17 cellular contexts compared by ENCODE assay signal in genomic region chr3:190526787-190527767, GRCh38. TPM values are rescaled to one million over a fixed set of nuclear protein-coding genes. Genes with fewer than 3 reads are reported as not detected.
DNase-seq lines count a peak whose midpoint lies in the region; TF ChIP-seq lines count a peak whose summit lies in the region.
"Had no signal": no experiment of that assay in that cellular context is flagged by ENCODE, and none has a peak within 500 bp of the region (broad histone marks: within the 10 kb centered on the region; RNA-seq: fewer than 3 reads in every experiment).

No MANE protein-coding gene starts in this region.

- TF ChIP-seq CTCF in HL-60 (IDR thresholded peaks at IDR 0.05; ENCODE audit: insufficient read depth, low read length) = no peak
- TF ChIP-seq CTCF in VCaP (conservative IDR thresholded peaks at IDR 0.05) = no peak
- no peak for TF ChIP-seq CTCF in liver (IDR thresholded peaks at IDR 0.05; ENCODE audit: low read depth, low read length, missing input control)
- no peak for TF ChIP-seq CTCF in Peyer's patch (IDR thresholded peaks at IDR 0.05)
- no peak for TF ChIP-seq CTCF in spleen (IDR thresholded peaks at IDR 0.05 in 8 of 11, conservative IDR thresholded peaks at IDR 0.05 in 3 of 11)

- intact Hi-C loops in spleen (cut with DNase I; ENCODE audit: low total_unique reads) = no loop called here

- TF ChIP-seq POLR2A in Peyer's patch (IDR thresholded peaks at IDR 0.05) (no peak), spleen (IDR thresholded peaks at IDR 0.05) (no peak)

- WGBS in liver = 46% methylated on average over 5 of the region's 5 CpGs
- 76 to 88% (median 81%) methylated on average over 5 of the region's 5 CpGs for WGBS in spleen, 5 donors

- H3K9me3 ChIP-seq in liver (ENCODE audit: control insufficient read depth in 4 of 4, low read length in 3 of 4) = no peaks in the 10 kb centered on the region
- no peaks in the 10 kb centered on the region for H3K9me3 ChIP-seq in Peyer's patch
- peaks cover 0 to 4% (median 0%) of the 10 kb centered on the region in 8 donors for H3K9me3 ChIP-seq in spleen
- H3K9me3 ChIP-seq: gastrocnemius medialis had no signal

- peak; percentile 47 to 58 for TF ChIP-seq RAD21 in liver (IDR thresholded peaks at IDR 0.05)

- no peak overlapping the region for H3K9ac ChIP-seq in liver (ENCODE audit: low read depth in 1 of 2, low read length in 2 of 2)

- H3K27me3 ChIP-seq in HL-60 (ENCODE audit: insufficient read depth, poor library complexity, severe bottlenecking) (no peaks in the 10 kb centered on the region), liver (ENCODE audit: control insufficient read depth in 4 of 4, insufficient read depth in 4 of 4, low read length in 3 of 4) (no peaks in the 10 kb centered on the region), Peyer's patch (no peaks in the 10 kb centered on the region), spleen (replicated peaks in 1 of 7) (no peaks in the 10 kb centered on the region)
- H3K27me3 ChIP-seq: cardiac muscle cell, gastrocnemius medialis had no signal

- H3K36me3 ChIP-seq in liver (ENCODE audit: control insufficient read depth in 4 of 4, insufficient read depth in 3 of 4, low read depth in 1 of 4, low read length in 3 of 4) = peaks cover 4 to 9% (median 6%) of the 10 kb centered on the region in 4 donors
- no peaks in the 10 kb centered on the region for H3K36me3 ChIP-seq in Peyer's patch
- peaks cover 0 to 5% (median 0%) of the 10 kb centered on the region in 6 donors for H3K36me3 ChIP-seq in spleen
- H3K36me3 ChIP-seq: cardiac muscle cell, gastrocnemius medialis had no signal

- H3K27ac ChIP-seq in HL-60 (replicated peaks) = peak overlapping the region; percentile 36; the same call in 1 of the 2 replicates
- peak overlapping the region; percentile 14; the same call in 1 of the 2 replicates for H3K27ac ChIP-seq in VCaP
- peak overlapping the region; percentile 21 to 33 for H3K27ac ChIP-seq in liver (ENCODE audit: low read depth in 1 of 2, low read length in 2 of 2)
- H3K27ac ChIP-seq in Peyer's patch = no peak overlapping the region
- H3K27ac ChIP-seq in spleen = no peak overlapping the region
- H3K27ac ChIP-seq: cardiac muscle cell, gastrocnemius medialis had no signal

- H3K4me1 ChIP-seq in liver (ENCODE audit: control insufficient read depth in 4 of 4, insufficient read depth in 4 of 4, low read length in 3 of 4) (peaks cover 7 to 37% (median 28%) of the 10 kb centered on the region in 4 donors), Peyer's patch (no peaks in the 10 kb centered on the region), spleen (peaks cover 0 to 11% (median 0%) of the 10 kb centered on the region in 6 donors)
- H3K4me1 ChIP-seq: gastrocnemius medialis had no signal

- peak; percentile 37 for DNase-seq in AG20443 (ENCODE audit: low spot score)
- DNase-seq in HL-60 (ENCODE audit: low read depth in 1 of 2, low spot score in 1 of 2) = peak; percentile 36 to 57
- no peak for DNase-seq in activated naive CD4-positive, alpha-beta T cell treated with anti-CD3 and anti-CD28 coated beads, Interleukin-2, amount 50 U/mL, for 16 hours
- no peak for DNase-seq in Peyer's patch
- no peak for DNase-seq in spleen
- no peak for DNase-seq in occipital lobe (lab: John Stamatoyannopoulos, UW)
- DNase-seq: activated B cell treated with CpG ODN at 0.5 μM for 24 hours; activated naive CD4-positive, alpha-beta T cell treated with anti-CD3 and anti-CD28 coated beads, Interleukin-2, amount 10 ng/mL, durations not matched to agents 7 days and 5 days; HFFc6; MM.1S; NCI-H2171 treated with DMSO at 0.1 percent for 48 hours; small intestine; SW 1271 had no signal

- H3K4me3 ChIP-seq in HL-60 (replicated peaks; ENCODE audit: insufficient read depth, low read length) (no peak overlapping the region), liver (ENCODE audit: low read depth in 1 of 3, low read length in 3 of 3) (no peak overlapping the region), Peyer's patch (no peak overlapping the region), spleen (no peak overlapping the region)
- H3K4me3 ChIP-seq: cardiac muscle cell, gastrocnemius medialis had no signal

TF ChIP-seq in liver, 16 proteins besides CTCF, POLR2A, EP300 and RAD21:
- TF ChIP-seq YY1 (IDR thresholded peaks at IDR 0.05) = peak; percentile 61
- TF ChIP-seq MAX (IDR thresholded peaks at IDR 0.05) = peak; percentile 75
- TF ChIP-seq ATF3 (IDR thresholded peaks at IDR 0.05) = peak; percentile 42
- TF ChIP-seq EGR1 (IDR thresholded peaks at IDR 0.05; ENCODE audit: low read depth in 2 of 2) = no peak
- peak; percentile 58 for TF ChIP-seq TAF1 (conservative IDR thresholded peaks at IDR 0.05)
- peak; percentile 51 for TF ChIP-seq ZBTB33 (IDR thresholded peaks at IDR 0.05)
- peak; percentile 77 to 83 for TF ChIP-seq HNF4A (conservative IDR thresholded peaks at IDR 0.05)
- TF ChIP-seq NR2F2 (IDR thresholded peaks at IDR 0.05) = peak; percentile 35
- peak; percentile 61 for TF ChIP-seq SP1 (IDR thresholded peaks at IDR 0.05)
- TF ChIP-seq RXRA (IDR thresholded peaks at IDR 0.05) = peak; percentile 75 to 82
- peak; percentile 70 for TF ChIP-seq FOXA1 (IDR thresholded peaks at IDR 0.05)
- peak in 1 of 2 donors; percentile 46 for TF ChIP-seq GABPA (IDR thresholded peaks at IDR 0.05 in 1 of 2, conservative IDR thresholded peaks at IDR 0.05 in 1 of 2)
- peak; percentile 51 for TF ChIP-seq FOXA2 (IDR thresholded peaks at IDR 0.05)
- peak; percentile 9 for TF ChIP-seq REST (IDR thresholded peaks at IDR 0.05)
- TF ChIP-seq HNF4G (IDR thresholded peaks at IDR 0.05) = peak; percentile 50
- TF ChIP-seq JUND (IDR thresholded peaks at IDR 0.05) = peak; percentile 69 to 71
TF ChIP-seq in liver: peak in this region for 15.

RNA-seq across cellular contexts. Expression of gene IL1RAP, which starts 13.2 kb away (rescaled TPM):
- total RNA-seq in liver (100 to 1,000 TPM in 1 of 2 donors, 10 to 100 TPM in 1; 85.1 to 230 TPM), Peyer's patch (1 to 10 TPM; 3.4 to 6.9 (median 4.9) TPM), spleen (10 to 100 TPM; 22.6 to 47.4 (median 28.1) TPM), occipital lobe (17.3 TPM)
- polyA plus RNA-seq in liver (10 to 100 TPM; 53.7 to 58.1 TPM), spleen (1 to 10 TPM; 1.1 to 1.6 (median 1.5) TPM)

Comparison
In these comparisons a context has a peak if more than half of its experiments do, and no peak if none do; other contexts are left out.
1. DNase-seq: peak in AG20443 (single experiment) and HL-60 (2 of 2); none in activated naive CD4-positive, alpha-beta T cell treated with anti-CD3 and anti-CD28 coated beads, Interleukin-2, amount 50 U/mL, for 16 hours (single experiment), Peyer's patch (0 of 3), spleen (single experiment) and occipital lobe (single experiment).
2. H3K27ac ChIP-seq: peak in HL-60 (single experiment), VCaP (single experiment) and liver (2 of 2); none in Peyer's patch (0 of 4) and spleen (0 of 8).